6 cellular contexts compared by ENCODE assay signal in genomic region chr11:65960824-65961266, GRCh38.
A peak's percentile ranks its signal among the peaks of the same experiment; 100 is the strongest.
DNase-seq lines count a peak whose midpoint lies in the region; ATAC-seq lines count a peak whose summit lies in the region.

No MANE protein-coding gene starts in this region.

- H3K4me1 Mint-ChIP-seq in stimulated activated naive CD8-positive, alpha-beta T cell treated with anti-CD3 and anti-CD28 coated beads, Interleukin-15, Interleukin-2, amounts not matched to agents 100 ng/mL and 50 ng/mL, for 24 hours (ENCODE audit: low read depth), result peaks cover 52% of the 10 kb centered on the region

- peak overlapping the region; percentile 92 for H3K4me3 Mint-ChIP-seq in stimulated activated naive CD8-positive, alpha-beta T cell treated with anti-CD3 and anti-CD28 coated beads, Interleukin-15, Interleukin-2, amounts not matched to agents 100 ng/mL and 50 ng/mL, for 24 hours

- peaks cover 18% of the 10 kb centered on the region for H3K36me3 Mint-ChIP-seq in stimulated activated naive CD8-positive, alpha-beta T cell treated with anti-CD3 and anti-CD28 coated beads, Interleukin-15, Interleukin-2, amounts not matched to agents 100 ng/mL and 50 ng/mL, for 24 hours (ENCODE audit: low read depth)

- no peaks in the 10 kb centered on the region for H3K27me3 Mint-ChIP-seq in stimulated activated naive CD8-positive, alpha-beta T cell treated with anti-CD3 and anti-CD28 coated beads, Interleukin-15, Interleukin-2, amounts not matched to agents 100 ng/mL and 50 ng/mL, for 24 hours

- peaks cover 3% of the 10 kb centered on the region for H3K4me1 ChIP-seq in iPS-15b (ENCODE audit: control insufficient read depth, insufficient read depth, low read length)

- H3K9me3 ChIP-seq in iPS-15b (ENCODE audit: control insufficient read depth, insufficient read depth, low read length), result no peaks in the 10 kb centered on the region

- H3K36me3 ChIP-seq in iPS-15b (ENCODE audit: control insufficient read depth, insufficient read depth, low read length), result peaks cover 19% of the 10 kb centered on the region

- no peaks in the 10 kb centered on the region for H3K9me3 Mint-ChIP-seq in stimulated activated naive CD8-positive, alpha-beta T cell treated with anti-CD3 and anti-CD28 coated beads, Interleukin-15, Interleukin-2, amounts not matched to agents 100 ng/mL and 50 ng/mL, for 24 hours

- ATAC-seq in stimulated activated naive CD8-positive, alpha-beta T cell treated with anti-CD3 and anti-CD28 coated beads, Interleukin-15, Interleukin-2, amounts not matched to agents 100 U/mL and 50 U/mL, for 24 hours, result no peak
- ATAC-seq in HG03342 (IDR thresholded peaks at IDR 0.05; ENCODE audit: unreplicated experiment), result no peak

- H3K9ac ChIP-seq in iPS-15b (ENCODE audit: low read depth, low read length), result peak overlapping the region; percentile 94

- no peak for DNase-seq in stimulated activated naive CD8-positive, alpha-beta T cell treated with anti-CD3 and anti-CD28 coated beads, Interleukin-15, Interleukin-2, amounts not matched to agents 100 U/mL and 50 U/mL, for 24 hours
- DNase-seq in cortex of kidney (lab: John Stamatoyannopoulos, UW) (no peak), NCI-H187 treated with DMSO at 0.1 percent for 48 hours (lab: John Stamatoyannopoulos, UW) (no peak)

- H3K27me3 ChIP-seq in iPS-15b (ENCODE audit: control insufficient read depth, insufficient read depth, low read length), result no peaks in the 10 kb centered on the region

- peak overlapping the region; percentile 99 for H3K4me3 ChIP-seq in iPS-15b (ENCODE audit: low read depth, low read length)

- peak overlapping the region; percentile 98 for H3K27ac Mint-ChIP-seq in stimulated activated naive CD8-positive, alpha-beta T cell treated with anti-CD3 and anti-CD28 coated beads, Interleukin-15, Interleukin-2, amounts not matched to agents 100 ng/mL and 50 ng/mL, for 24 hours
